ENCODE assay signal across 25 cellular contexts in genomic region chr14:92609955-92610354, GRCh38.
DNase-seq lines count a peak whose midpoint lies in the region; ATAC-seq and TF ChIP-seq lines count a peak whose summit lies in the region.
"Had no signal": no experiment of that assay in that cellular context is flagged by ENCODE, and none has a peak within 500 bp of the region (broad histone marks: within the 10 kb centered on the region; RNA-seq: fewer than 3 reads in every experiment).

No MANE protein-coding gene starts in this region.

- H4K20me1 ChIP-seq in mammary epithelial cell (ENCODE audit: insufficient read depth, low read length): no peaks in the 10 kb centered on the region

- H3K4me3 Mint-ChIP-seq in activated naive CD4-positive, alpha-beta T cell treated with anti-CD3 and anti-CD28 coated beads, Interleukin-2, amount 50 U/mL, for 24 hours: no peak overlapping the region
- no peak overlapping the region for H3K4me3 Mint-ChIP-seq in activated naive CD4-positive, alpha-beta T cell treated with anti-CD3 and anti-CD28 coated beads for 36 hours
- H3K4me3 Mint-ChIP-seq in naive B cell: peak overlapping the region in 6 of 8 donors; percentile 1 to 72 (median 51)
- H3K4me3 Mint-ChIP-seq: endodermal cell, nephron had no signal

- H3K27me3 ChIP-seq in mammary epithelial cell (ENCODE audit: insufficient read depth, low read length) (no peaks in the 10 kb centered on the region), A673 (replicated peaks; ENCODE audit: insufficient read depth, low read depth, low read length, poor library complexity) (no peaks in the 10 kb centered on the region)
- H3K27me3 ChIP-seq: heart left ventricle had no signal

- H3K36me3 Mint-ChIP-seq in activated naive CD4-positive, alpha-beta T cell treated with anti-CD3 and anti-CD28 coated beads, Interleukin-2, amount 50 U/mL, for 24 hours: peaks cover 1% of the 10 kb centered on the region
- H3K36me3 Mint-ChIP-seq in activated naive CD4-positive, alpha-beta T cell treated with anti-CD3 and anti-CD28 coated beads for 36 hours (ENCODE audit: low read depth): no peaks in the 10 kb centered on the region
- peaks cover 0 to 14% of the 10 kb centered on the region in 2 donors for H3K36me3 Mint-ChIP-seq in naive B cell

- H3K27ac ChIP-seq in mammary epithelial cell (ENCODE audit: insufficient read depth, low read depth, low read length) (no peak overlapping the region), A673 (ENCODE audit: low read depth, low read length, poor library complexity, severe bottlenecking) (no peak overlapping the region)
- H3K27ac ChIP-seq: WERI-Rb-1 had no signal

- no peak overlapping the region for H3K4me2 ChIP-seq in mammary epithelial cell (ENCODE audit: insufficient read depth, low read depth, low read length)
- H3K4me2 ChIP-seq: smooth muscle cell had no signal

- H3K27ac Mint-ChIP-seq in activated naive CD4-positive, alpha-beta T cell treated with anti-CD3 and anti-CD28 coated beads, Interleukin-2, amount 50 U/mL, for 24 hours: peak overlapping the region; percentile 35
- no peak overlapping the region for H3K27ac Mint-ChIP-seq in activated naive CD4-positive, alpha-beta T cell treated with anti-CD3 and anti-CD28 coated beads for 36 hours
- H3K27ac Mint-ChIP-seq in naive B cell: peak overlapping the region; percentile 84 to 97 (median 91)
- H3K27ac Mint-ChIP-seq: endodermal cell, nephron had no signal

- peaks cover 44% of the 10 kb centered on the region for H3K4me1 Mint-ChIP-seq in activated naive CD4-positive, alpha-beta T cell treated with anti-CD3 and anti-CD28 coated beads, Interleukin-2, amount 50 U/mL, for 24 hours
- H3K4me1 Mint-ChIP-seq in activated naive CD4-positive, alpha-beta T cell treated with anti-CD3 and anti-CD28 coated beads for 36 hours (ENCODE audit: low read depth): peaks cover 31% of the 10 kb centered on the region
- H3K4me1 Mint-ChIP-seq in naive B cell: peaks cover 47 to 53% (median 50%) of the 10 kb centered on the region in 3 donors
- H3K4me1 Mint-ChIP-seq: endodermal cell, nephron had no signal

- no peaks in the 10 kb centered on the region for H3K27me3 Mint-ChIP-seq in activated naive CD4-positive, alpha-beta T cell treated with anti-CD3 and anti-CD28 coated beads, Interleukin-2, amount 50 U/mL, for 24 hours
- no peaks in the 10 kb centered on the region for H3K27me3 Mint-ChIP-seq in activated naive CD4-positive, alpha-beta T cell treated with anti-CD3 and anti-CD28 coated beads for 36 hours (ENCODE audit: low read depth)
- no peaks in the 10 kb centered on the region for H3K27me3 Mint-ChIP-seq in naive B cell

- ATAC-seq in naive B cell (ENCODE audit: low read depth in 2 of 2): no peak
- no peak for ATAC-seq in Right ventricle myocardium superior (ENCODE audit: poor library complexity)

- in situ Hi-C loops in mammary epithelial cell (cut with MboI; ENCODE audit: low sequenced_read_pairs in 2 of 2): no loop called here

- WGBS in mammary epithelial cell (ENCODE audit: low coverage, missing lambda C conversion rate): 56% methylated on average over 4 of the region's 4 CpGs

- intact Hi-C loops in activated naive CD4-positive, alpha-beta T cell treated with anti-CD3 and anti-CD28 coated beads for 36 hours (cut with micrococcal nuclease): loop anchor here (10.0 kb wide), 1 partner anchor 475 kb away; no protein-coding TSS in a partner anchor
- intact Hi-C loops in mammary epithelial cell (cut with micrococcal nuclease): loop anchor here (10.0 kb wide), 1 partner anchor 215 kb away; no protein-coding TSS in a partner anchor
- intact Hi-C loops in A673 (cut with micrococcal nuclease; ENCODE audit: unreplicated experiment): no loop called here
- intact Hi-C loops in Right ventricle myocardium superior (cut with DNase I): no loop called here

- H3K9me3 ChIP-seq in mammary epithelial cell (replicated peaks; ENCODE audit: insufficient read depth, low read length) (no peaks in the 10 kb centered on the region), A673 (ENCODE audit: low read depth, low read length, poor library complexity, severe bottlenecking) (peaks cover 8% of the 10 kb centered on the region)
- H3K9me3 ChIP-seq: lower lobe of right lung had no signal

- no peak for DNase-seq in activated naive CD4-positive, alpha-beta T cell treated with anti-CD3 and anti-CD28 coated beads for 36 hours
- DNase-seq in mammary epithelial cell: peak; percentile 40
- no peak for DNase-seq in naive B cell
- no peak for DNase-seq in A673 (ENCODE audit: low spot score)
- no peak for DNase-seq in middle frontal gyrus (ENCODE audit: extremely low spot score, low spot score)
- no peak for DNase-seq in Right ventricle myocardium superior
- no peak for DNase-seq in ecto neural progenitor cell (ENCODE audit: low spot score)
- DNase-seq: activated CD4-positive, alpha-beta T cell treated with anti-CD3 and anti-CD28 coated beads, Interleukin-2, amount 50 U/mL, for 48 hours; activated naive CD4-positive, alpha-beta T cell; aorta; C1 segment of cervical spinal cord; cerebellar nuclear complex; DMS153; endodermal cell; heart left ventricle; lower lobe of right lung; NCI-H1930; NCI-H345; SIG-M5; stimulated activated CD4-positive, alpha-beta T cell treated with anti-CD3 and anti-CD28 coated beads, Interleukin-4, amount 100 ng/mL, for 4 hours; T-helper 1 cell; WERI-Rb-1 had no signal

- dilution Hi-C loops in mammary epithelial cell (cut with HindIII; ENCODE audit: low sequenced_read_pairs): no loop called here

- no TSS peak for BruUV-seq in mammary epithelial cell (replicated peaks; lab: Mats Ljungman, UMichigan)
- no TSS peak for BruUV-seq in A673 (replicated peaks; lab: Mats Ljungman, UMichigan)

- no peak for TF ChIP-seq CTCF in mammary epithelial cell (conservative IDR thresholded peaks at IDR 0.05 in 1 of 2, IDR thresholded peaks at IDR 0.05 in 1 of 2; ENCODE audit: extremely low read depth in 1 of 2, insufficient read depth in 1 of 2, low read depth in 1 of 2, low read length in 2 of 2)
- no peak for TF ChIP-seq CTCF in A673 (conservative IDR thresholded peaks at IDR 0.05; ENCODE audit: low read depth, low read length)

- CTCF ChIA-PET in activated naive CD4-positive, alpha-beta T cell treated with anti-CD3 and anti-CD28 coated beads for 36 hours (lab: Charles Lee): interaction anchor here (0.5 to 1.1 kb wide), 2 partner anchors 72 to 106 kb away, joined by 3 to 5 read pairs; no protein-coding TSS in a partner anchor
- CTCF ChIA-PET in mammary epithelial cell (lab: Charles Lee; ENCODE audit: low non-redundant PET): interaction anchor here (0.7 kb wide), 1 partner anchor 138 kb away, joined by 4 read pairs; no protein-coding TSS in a partner anchor
- CTCF ChIA-PET in A673 (lab: Charles Lee): no interaction called here

- H3K9me3 Mint-ChIP-seq in activated naive CD4-positive, alpha-beta T cell treated with anti-CD3 and anti-CD28 coated beads, Interleukin-2, amount 50 U/mL, for 24 hours: no peaks in the 10 kb centered on the region
- H3K9me3 Mint-ChIP-seq in activated naive CD4-positive, alpha-beta T cell treated with anti-CD3 and anti-CD28 coated beads for 36 hours: no peaks in the 10 kb centered on the region
- peaks cover 5 to 18% (median 9%) of the 10 kb centered on the region in 7 donors for H3K9me3 Mint-ChIP-seq in naive B cell

- H3K4me1 ChIP-seq in mammary epithelial cell (ENCODE audit: insufficient read depth, low read length) (no peaks in the 10 kb centered on the region), A673 (ENCODE audit: insufficient read depth, low read length, poor library complexity, severe bottlenecking) (no peaks in the 10 kb centered on the region)

- H2AFZ ChIP-seq in mammary epithelial cell (ENCODE audit: low read depth, low read length): no peak overlapping the region

- POLR2A ChIA-PET in A673 (lab: Charles Lee; ENCODE audit: low non-redundant PET): no interaction called here

- no peaks in the 10 kb centered on the region for H3K79me2 ChIP-seq in mammary epithelial cell (ENCODE audit: insufficient read depth, low read length)

- H3K4me3 ChIP-seq in mammary epithelial cell (replicated peaks in 1 of 3; ENCODE audit: insufficient read depth in 1 of 3, low read depth in 2 of 3, low read length in 3 of 3): no peak overlapping the region
- H3K4me3 ChIP-seq in A673 (ENCODE audit: low read depth, low read length, poor library complexity, severe bottlenecking): no peak overlapping the region
- H3K4me3 ChIP-seq: heart left ventricle, lower lobe of right lung, smooth muscle cell had no signal

- H3K36me3 ChIP-seq in mammary epithelial cell (ENCODE audit: insufficient read depth, low read length): no peaks in the 10 kb centered on the region
- H3K36me3 ChIP-seq in A673 (ENCODE audit: insufficient read depth, low read length, poor library complexity, severe bottlenecking): no peaks in the 10 kb centered on the region
- H3K36me3 ChIP-seq: heart left ventricle, lower lobe of right lung, WERI-Rb-1 had no signal

- H3K9ac ChIP-seq in mammary epithelial cell (ENCODE audit: insufficient read depth, low read length): no peak overlapping the region

Comparison
In these comparisons a context has a peak if more than half of its experiments do, and no peak if none do; other contexts are left out.
1. H3K4me3 Mint-ChIP-seq: peak in naive B cell (6 of 8); none in activated naive CD4-positive, alpha-beta T cell treated with anti-CD3 and anti-CD28 coated beads, Interleukin-2, amount 50 U/mL, for 24 hours (single experiment) and activated naive CD4-positive, alpha-beta T cell treated with anti-CD3 and anti-CD28 coated beads for 36 hours (single experiment).
2. intact Hi-C loops: an anchor here in activated naive CD4-positive, alpha-beta T cell treated with anti-CD3 and anti-CD28 coated beads for 36 hours (10.0 kb wide) and mammary epithelial cell (10.0 kb wide); none called in A673 and Right ventricle myocardium superior.